ENCODE assay signal across 24 cellular contexts in genomic region chr11:108768370-108768769, GRCh38.
DNase-seq lines count a peak whose midpoint lies in the region; ATAC-seq and TF ChIP-seq lines count a peak whose summit lies in the region.
"Had no signal": no experiment of that assay in that cellular context is flagged by ENCODE, and none has a peak within 500 bp of the region (broad histone marks: within the 10 kb centered on the region; RNA-seq: fewer than 3 reads in every experiment).

No MANE protein-coding gene starts in this region.

- ATAC-seq in activated T-helper 17 cell treated with anti-CD3 and anti-CD28 coated beads, Interleukin-2, amount 50 U/mL, for 72 hours (replicated peaks) = no peak
- ATAC-seq: GM12878 had no signal

- no peak overlapping the region for H3K9ac ChIP-seq in endodermal cell (ENCODE audit: extremely low read depth, low read length, poor library complexity, severe bottlenecking)

- H3K4me3 Mint-ChIP-seq in activated T-helper 17 cell treated with anti-CD3 and anti-CD28 coated beads, Interleukin-2, amount 50 U/mL, for 72 hours = no peak overlapping the region
- H3K4me3 Mint-ChIP-seq in endodermal cell (no peak overlapping the region), chondrocyte (ENCODE audit: unreplicated experiment) (no peak overlapping the region)
- H3K4me3 Mint-ChIP-seq: CD4-positive, CD25-positive, alpha-beta regulatory T cell; IgD-negative memory B cell had no signal

- H3K4me1 Mint-ChIP-seq in activated T-helper 17 cell treated with anti-CD3 and anti-CD28 coated beads, Interleukin-2, amount 50 U/mL, for 72 hours = peaks cover 4% of the 10 kb centered on the region
- H3K4me1 Mint-ChIP-seq in endodermal cell = peaks cover 5% of the 10 kb centered on the region
- peaks cover 1% of the 10 kb centered on the region for H3K4me1 Mint-ChIP-seq in chondrocyte (ENCODE audit: low read depth)

- H3K9me3 Mint-ChIP-seq in activated T-helper 17 cell treated with anti-CD3 and anti-CD28 coated beads, Interleukin-2, amount 50 U/mL, for 72 hours = no peaks in the 10 kb centered on the region
- no peaks in the 10 kb centered on the region for H3K9me3 Mint-ChIP-seq in endodermal cell
- H3K9me3 Mint-ChIP-seq in chondrocyte (ENCODE audit: low read depth) = peaks cover 6% of the 10 kb centered on the region
- H3K9me3 Mint-ChIP-seq: IgD-negative memory B cell had no signal

- H3K9me3 ChIP-seq in endodermal cell (ENCODE audit: control insufficient read depth, low read length) = peaks cover 4% of the 10 kb centered on the region
- H3K9me3 ChIP-seq: BE2C had no signal

- no peaks in the 10 kb centered on the region for H3K36me3 ChIP-seq in endodermal cell (ENCODE audit: control insufficient read depth, insufficient read depth, low read length)
- H3K36me3 ChIP-seq: BE2C had no signal

- peak overlapping the region; percentile 29 for H3K27ac Mint-ChIP-seq in activated T-helper 17 cell treated with anti-CD3 and anti-CD28 coated beads, Interleukin-2, amount 50 U/mL, for 72 hours
- no peak overlapping the region for H3K27ac Mint-ChIP-seq in endodermal cell
- H3K27ac Mint-ChIP-seq in chondrocyte (ENCODE audit: unreplicated experiment) = no peak overlapping the region
- H3K27ac Mint-ChIP-seq: CD4-positive, CD25-positive, alpha-beta regulatory T cell; IgD-negative memory B cell had no signal

- H3K27me3 ChIP-seq in endodermal cell (ENCODE audit: control insufficient read depth, insufficient read depth, low read length, poor library complexity, severe bottlenecking) = no peaks in the 10 kb centered on the region
- H3K27me3 ChIP-seq: BE2C had no signal

- peaks cover 4% of the 10 kb centered on the region for H3K4me1 ChIP-seq in endodermal cell (ENCODE audit: control insufficient read depth, insufficient read depth, low read length)
- H3K4me1 ChIP-seq: BE2C, Caco-2 had no signal

- no peak overlapping the region for H3K4me3 ChIP-seq in AG09309 (ENCODE audit: control insufficient read depth, low read depth, low read length)
- no peak overlapping the region for H3K4me3 ChIP-seq in Jurkat, Clone E6-1 (ENCODE audit: low read length)
- H3K4me3 ChIP-seq in fibroblast of mammary gland (ENCODE audit: control insufficient read depth, low read depth, low read length) = no peak overlapping the region
- H3K4me3 ChIP-seq in endodermal cell (ENCODE audit: low read length) = no peak overlapping the region
- H3K4me3 ChIP-seq: GM12878 had no signal

- 90 to 100% methylated on average over 2 to 3 of the region's 3 CpGs for WGBS in endodermal cell (ENCODE audit: insufficient coverage in 1 of 2, insufficient read length in 1 of 2), 2 experiments

- DNase-seq in AG09309 (ENCODE audit: low read depth) = peak; percentile 71
- DNase-seq in Jurkat, Clone E6-1 (ENCODE audit: low read depth, low spot score) = peak; percentile 33
- DNase-seq in fibroblast of mammary gland (ENCODE audit: low read depth) = peak; percentile 19
- no peak for DNase-seq in endodermal cell
- DNase-seq in stimulated activated CD8-positive, alpha-beta memory T cell treated with anti-CD3 and anti-CD28 coated beads, Interleukin-4, amount 100 ng/mL, for 48 hours = no peak
- DNase-seq in HuH-7.5 (ENCODE audit: low spot score) = no peak
- DNase-seq in chondrocyte (ENCODE audit: low spot score) = no peak
- DNase-seq: BE2C; Caco-2; CD4-positive, CD25-positive, alpha-beta regulatory T cell; DMS153; GOT3; MM.1S; NCI-H1417; NCI-H187; NCI-H2107; NCI-H2227 treated with DMSO at 0.1 percent for 48 hours; NCI-H524; NCI-H82; RPMI8226 had no signal

- H3K27ac ChIP-seq in endodermal cell (ENCODE audit: low read depth, low read length) = no peak overlapping the region
- H3K27ac ChIP-seq: 22Rv1 had no signal

- TF ChIP-seq CTCF in AG09309 (IDR thresholded peaks at IDR 0.05; ENCODE audit: control insufficient read depth, insufficient read depth, low read depth, low read length, missing control alignments) (no peak), fibroblast of mammary gland (conservative IDR thresholded peaks at IDR 0.05; ENCODE audit: control insufficient read depth, insufficient read depth, low read depth, low read length) (no peak), endodermal cell (conservative IDR thresholded peaks at IDR 0.05) (no peak), chondrocyte (IDR thresholded peaks at IDR 0.05) (no peak)

- H3K27me3 Mint-ChIP-seq in activated T-helper 17 cell treated with anti-CD3 and anti-CD28 coated beads, Interleukin-2, amount 50 U/mL, for 72 hours = no peaks in the 10 kb centered on the region
- H3K27me3 Mint-ChIP-seq in endodermal cell (ENCODE audit: insufficient read depth) = no peaks in the 10 kb centered on the region
- H3K27me3 Mint-ChIP-seq in chondrocyte (ENCODE audit: low read depth) = no peaks in the 10 kb centered on the region
- H3K27me3 Mint-ChIP-seq: CD4-positive, CD25-positive, alpha-beta regulatory T cell; IgD-negative memory B cell had no signal

- peaks cover 15% of the 10 kb centered on the region for H3K36me3 Mint-ChIP-seq in activated T-helper 17 cell treated with anti-CD3 and anti-CD28 coated beads, Interleukin-2, amount 50 U/mL, for 72 hours (ENCODE audit: low read depth)
- H3K36me3 Mint-ChIP-seq in endodermal cell (ENCODE audit: low read depth) (peaks cover 2% of the 10 kb centered on the region), chondrocyte (ENCODE audit: low read depth) (peaks cover 5% of the 10 kb centered on the region)

Comparison
In these comparisons a context has a peak if more than half of its experiments do, and no peak if none do; other contexts are left out.
1. DNase-seq: peak in AG09309 (single experiment), Jurkat, Clone E6-1 (single experiment) and fibroblast of mammary gland (single experiment); none in endodermal cell (single experiment), stimulated activated CD8-positive, alpha-beta memory T cell treated with anti-CD3 and anti-CD28 coated beads, Interleukin-4, amount 100 ng/mL, for 48 hours (single experiment), HuH-7.5 (single experiment) and chondrocyte (single experiment).